Comparison of ENCODE assay signal across 26 cellular contexts in the genomic region with DNA sequence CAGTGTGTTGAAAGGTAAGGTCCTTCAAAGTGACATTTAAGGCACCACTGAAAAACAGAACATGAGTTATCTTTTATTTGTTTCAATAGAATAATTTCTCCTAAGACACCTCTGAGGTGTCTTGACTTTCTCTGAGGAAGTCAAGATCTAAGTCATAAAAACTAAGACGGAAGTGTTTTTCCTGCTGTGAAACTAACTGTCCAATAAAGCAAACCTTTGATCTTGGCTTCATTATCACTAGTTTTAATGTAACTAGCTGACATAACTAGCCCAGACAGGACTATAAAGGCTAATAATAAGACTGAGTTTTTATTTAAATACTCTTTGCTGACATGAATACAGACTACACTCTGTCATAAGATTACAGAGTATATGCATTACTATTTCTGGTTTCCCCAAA. TPM values are rescaled to one million over a fixed set of nuclear protein-coding genes. Genes with fewer than 3 reads are reported as not detected.
A peak's percentile ranks its signal among the peaks of the same experiment; 100 is the strongest.
DNase-seq lines count a peak whose midpoint lies in the region; ATAC-seq, FAIRE-seq and TF ChIP-seq lines count a peak whose summit lies in the region.
"Had no signal": no experiment of that assay in that cellular context is flagged by ENCODE, and none has a peak within 500 bp of the region (broad histone marks: within the 10 kb centered on the region; RNA-seq: fewer than 3 reads in every experiment).

No MANE protein-coding gene starts in this region.

- no peaks in the 10 kb centered on the region for H3K27me3 Mint-ChIP-seq in activated T-cell treated with anti-CD3 and anti-CD28 coated beads, Interleukin-2, amount 50 U/mL, for 72 hours (ENCODE audit: low read depth)

- H2AFZ ChIP-seq in GM12878 (ENCODE audit: control insufficient read depth, low read depth, low read length): no peak overlapping the region
- H2AFZ ChIP-seq: PC-9 had no signal

- no peak for DNase-seq in activated T-cell treated with anti-CD3 and anti-CD28 coated beads, Interleukin-2, amount 50 U/mL, for 72 hours
- no peak for DNase-seq in activated T-cell treated with anti-CD3 and anti-CD28 coated beads, Interleukin-2, amount 50 U/mL, for 1 hour
- DNase-seq in GM12878 (ENCODE audit: low read depth, low spot score) (no peak), pancreas (no peak), Peyer's patch (no peak), NCI-H510A (lab: John Stamatoyannopoulos, UW) (no peak)
- DNase-seq: 8988T, ACHN, Calu3, DMS79 treated with DMSO at 0.1 percent for 48 hours, GF-D8, Karpas-422, MV-4-11, NCI-H1105, NCI-H1436 treated with DMSO at 0.1 percent for 48 hours, NCI-H187 treated with DMSO at 0.1 percent for 48 hours, NCI-H446, NCI-H526 treated with DMSO at 0.1 percent for 48 hours, PC-9, RPMI8226, SHP77 treated with DMSO at 0.1 percent for 48 hours had no signal

- CTCF ChIA-PET in GM12878 (lab: Yijun Ruan, JAX): interaction anchor here (0.6 kb wide), 1 partner anchor 9 kb away, joined by 5 read pairs; no protein-coding TSS in a partner anchor

- TF ChIP-seq EP300 in GM12878 (IDR thresholded peaks at IDR 0.05; ENCODE audit: borderline replicate concordance in 1 of 2, control insufficient read depth in 1 of 2, low read depth in 2 of 2, low read length in 2 of 2): no peak

- peaks cover 16% of the 10 kb centered on the region for H3K4me1 Mint-ChIP-seq in activated T-cell treated with anti-CD3 and anti-CD28 coated beads, Interleukin-2, amount 50 U/mL, for 72 hours (ENCODE audit: low read depth)

- H3K9ac ChIP-seq in GM12878 (ENCODE audit: control insufficient read depth, insufficient read depth, low read length): no peak overlapping the region

- TF ChIP-seq CTCF in GM12878 (IDR thresholded peaks at IDR 0.05 in 2 of 3, conservative IDR thresholded peaks at IDR 0.05 in 1 of 3; ENCODE audit: control insufficient read depth in 2 of 3, extremely low read depth in 1 of 3, insufficient read depth in 1 of 3, low read depth in 3 of 3, low read length in 3 of 3): no peak
- no peak for TF ChIP-seq CTCF in pancreas (IDR thresholded peaks at IDR 0.05)
- TF ChIP-seq CTCF in Peyer's patch (IDR thresholded peaks at IDR 0.05): no peak

- POLR2A ChIA-PET in GM12878 (lab: Charles Lee): no interaction called here

- H3K9me3 ChIP-seq in GM12878 (replicated peaks; ENCODE audit: control insufficient read depth, insufficient read depth, low read length) (no peaks in the 10 kb centered on the region), pancreas (no peaks in the 10 kb centered on the region), Peyer's patch (no peaks in the 10 kb centered on the region)

- intact Hi-C loops in GM12878 (cut with micrococcal nuclease; ENCODE audit: unreplicated experiment) (no loop called here), pancreas (cut with DNase I) (no loop called here)

- TF ChIP-seq RAD21 in GM12878 (IDR thresholded peaks at IDR 0.05; ENCODE audit: insufficient read depth, low read depth, low read length): no peak

- in situ Hi-C loops in GM12878 (cut with MboI): no loop called here

- SMC1A ChIA-PET in GM12878 (lab: Charles Lee; ENCODE audit: uncharacterized antibody, unreplicated experiment): interaction anchor here (1.3 kb wide), 1 partner anchor 35 kb away, joined by 3 read pairs; no protein-coding TSS in a partner anchor

- H3K27ac Mint-ChIP-seq in activated T-cell treated with anti-CD3 and anti-CD28 coated beads, Interleukin-2, amount 50 U/mL, for 72 hours: peak overlapping the region; percentile 24

- WGBS in GM12878 (ENCODE audit: insufficient coverage, insufficient replicate concordance, low lambda C conversion rate, missing lambda C conversion rate): 42% methylated on average over 1 of the region's 1 CpG
- WGBS in pancreas, 2 donors: 64 to 74% methylated on average over 1 of the region's 1 CpG

- H3K4me3 ChIP-seq in GM12878 (no peak overlapping the region), pancreas (no peak overlapping the region), Peyer's patch (no peak overlapping the region)
- H3K4me3 ChIP-seq: PC-9, SK-N-MC had no signal

- FAIRE-seq in GM12878 (lab: Jason Lieb, UNC) (peak; percentile 77), pancreas (lab: Jason Lieb, UNC) (peak; percentile 23)
- FAIRE-seq: GM12892, H54 had no signal

- no peak overlapping the region for H3K27ac ChIP-seq in GM12878 (ENCODE audit: control insufficient read depth, insufficient read depth)
- H3K27ac ChIP-seq in pancreas: no peak overlapping the region
- H3K27ac ChIP-seq in Peyer's patch: peak overlapping the region in 2 of 4 donors; percentile 29 to 38
- H3K27ac ChIP-seq: PC-9, SK-N-MC had no signal

- H3K36me3 Mint-ChIP-seq in activated T-cell treated with anti-CD3 and anti-CD28 coated beads, Interleukin-2, amount 50 U/mL, for 72 hours (ENCODE audit: insufficient read depth in 2 of 2): peaks cover 4 to 17% of the 10 kb centered on the region in 2 donors

- no peak overlapping the region for H3K4me2 ChIP-seq in GM12878 (ENCODE audit: control insufficient read depth, insufficient read depth)
- H3K4me2 ChIP-seq: PC-9 had no signal

- no peaks in the 10 kb centered on the region for H3K27me3 ChIP-seq in GM12878 (replicated peaks in 1 of 2; ENCODE audit: control insufficient read depth in 2 of 2, insufficient read depth in 2 of 2, low read length in 1 of 2)
- no peaks in the 10 kb centered on the region for H3K27me3 ChIP-seq in pancreas
- H3K27me3 ChIP-seq in Peyer's patch: no peaks in the 10 kb centered on the region

- H3K36me3 ChIP-seq in GM12878 (ENCODE audit: control insufficient read depth in 2 of 2, insufficient read depth in 2 of 2, low read length in 1 of 2) (peaks cover 0 to 10% of the 10 kb centered on the region in 2 experiments; a peak in 2 of 4 replicates), pancreas (peaks cover 0 to 9% (median 0%) of the 10 kb centered on the region in 3 donors), Peyer's patch (peaks cover 0 to 35% (median 0%) of the 10 kb centered on the region in 3 donors)

- H4K20me1 ChIP-seq in GM12878 (ENCODE audit: control insufficient read depth, insufficient read depth): no peaks in the 10 kb centered on the region

- no peak for TF ChIP-seq POLR2A in GM12878 (IDR thresholded peaks at IDR 0.05; ENCODE audit: low read depth, low read length)
- TF ChIP-seq POLR2A in Peyer's patch (IDR thresholded peaks at IDR 0.05): no peak

- RAD21 ChIA-PET in GM12878 (lab: Charles Lee; ENCODE audit: unreplicated experiment): no interaction called here

- H3K9me3 Mint-ChIP-seq in activated T-cell treated with anti-CD3 and anti-CD28 coated beads, Interleukin-2, amount 50 U/mL, for 72 hours: no peaks in the 10 kb centered on the region

- no peaks in the 10 kb centered on the region; the same call in none of the 2 replicates for H3K79me2 ChIP-seq in GM12878 (ENCODE audit: control insufficient read depth, insufficient read depth, low read length)

- ATAC-seq in activated T-cell treated with anti-CD3 and anti-CD28 coated beads, Interleukin-2, amount 50 U/mL, for 72 hours (replicated peaks in 1 of 2): no peak
- no peak for ATAC-seq in GM12878
- no peak for ATAC-seq in pancreas
- no peak for ATAC-seq in GM21717 (IDR thresholded peaks at IDR 0.05; ENCODE audit: unreplicated experiment)
- ATAC-seq: HepG2 had no signal

- no TSS peak for BruUV-seq in GM12878 (replicated peaks; lab: Mats Ljungman, UMichigan)

- H3K4me3 Mint-ChIP-seq in activated T-cell treated with anti-CD3 and anti-CD28 coated beads, Interleukin-2, amount 50 U/mL, for 72 hours: no peak overlapping the region

- H3K4me1 ChIP-seq in GM12878 (ENCODE audit: control insufficient read depth, insufficient read depth, low read length) (no peaks in the 10 kb centered on the region), pancreas (no peaks in the 10 kb centered on the region), Peyer's patch (peaks cover 0 to 13% (median 0%) of the 10 kb centered on the region in 4 donors)

TF ChIP-seq in GM12878, 131 proteins besides CTCF, POLR2A, EP300 and RAD21:
- TF ChIP-seq TCF7 (IDR thresholded peaks at IDR 0.05; ENCODE audit: borderline replicate concordance): no peak

RNA-seq across cellular contexts. Expression of a gene that starts 36.6 kb away (rescaled TPM):
- 10 to 100 TPM; 30.2 to 32.2 TPM for total RNA-seq in activated T-cell treated with anti-CD3 and anti-CD28 coated beads, Interleukin-2, amount 50 U/mL, for 72 hours
- total RNA-seq in GM12878 (2013; cell fraction: nucleolus; rRNA removed): 44.6 and 48.4 TPM in 2 replicates
- total RNA-seq in GM12878 (2014; rRNA removed): 6.3 and 7.9 TPM in 2 replicates
- 6.5 and 7.2 TPM in 2 replicates for total RNA-seq in GM12878 (2014; rRNA removed; fragmentation: Illumina TruSeq; extraction: Trizol)
- 15.3 and 16.3 TPM in 2 replicates for total RNA-seq in GM12878 (2021)
- 2.3 TPM for polyA plus RNA-seq in GM12878 (2011; ENCODE audit: low read depth)
- polyA plus RNA-seq in GM12878 (2011; rRNA removed): 8.1 and 10.5 TPM in 2 replicates
- 4.8 and 5.4 TPM in 2 replicates for polyA plus RNA-seq in GM12878 (2011; cell fraction: cytosol; rRNA removed)
- polyA plus RNA-seq in GM12878 (2011; cell fraction: nucleus; rRNA removed): 10.1 and 10.6 TPM in 2 replicates
- 3.3 and 4.1 TPM in 2 replicates for polyA plus RNA-seq in GM12878 (2012)
- polyA plus RNA-seq in GM12878 (2014; fragmentation: Illumina TruSeq; extraction: Trizol): 3.9 and 4.9 TPM in 2 replicates
- polyA plus RNA-seq in GM12878 (2014; fragmentation: Nextera tagmentation; extraction: Ambion mirVana): 1 to 10 TPM in 1 of 2 experiments, under 1 TPM in 1; 0.73 to 1.9 TPM
- polyA plus RNA-seq in GM12878 (2014; rRNA removed): 3.1 and 3.2 TPM in 2 replicates
- polyA plus RNA-seq in GM12878 (2016; fragmentation: Nextera tagmentation; extraction: Ambion mirVana): 1 to 10 TPM; 4.5 to 4.8 TPM
- 45.5 and 48.5 TPM in 2 replicates for polyA minus RNA-seq in GM12878 (2011; rRNA and poly(A)+ RNA removed)
- 12.4 and 15.3 TPM in 2 replicates for polyA minus RNA-seq in GM12878 (2011; cell fraction: cytosol; rRNA and poly(A)+ RNA removed)
- 15.7 and 21.5 TPM in 2 replicates for polyA minus RNA-seq in GM12878 (2011; cell fraction: nucleus; rRNA and poly(A)+ RNA removed)
- 10 to 100 TPM in 3 of 6 donors, 1 to 10 TPM in 3; 9.4 to 15.0 (median 10.0) TPM for total RNA-seq in pancreas
- polyA plus RNA-seq in pancreas: 1 to 10 TPM; 2.7 to 3.8 TPM
- total RNA-seq in Peyer's patch: 100 to 1,000 TPM in 1 of 4 donors, 10 to 100 TPM in 3; 20.8 to 102 (median 56.4) TPM
